In the genomic region with DNA sequence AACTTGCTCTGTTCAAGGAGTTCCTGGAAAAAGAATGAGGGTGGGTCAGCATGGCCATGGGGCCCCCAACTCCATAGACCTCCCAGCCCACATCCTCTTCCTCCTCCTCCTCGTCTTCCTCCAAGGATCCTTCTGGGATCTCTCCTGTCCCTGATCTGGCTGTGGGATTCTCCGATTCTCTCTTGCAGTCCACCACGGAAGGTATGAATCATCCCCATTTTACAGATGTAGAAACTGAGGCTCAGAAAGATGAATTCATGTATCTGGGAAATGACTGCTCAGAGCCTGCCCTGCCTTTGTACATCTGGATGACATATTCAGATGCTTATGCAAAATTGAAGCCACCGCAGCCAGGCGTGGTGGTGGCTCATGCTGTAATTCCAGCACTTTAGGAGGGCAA, we compare ENCODE assay signal across 25 cellular contexts. TPM values are rescaled to one million over a fixed set of nuclear protein-coding genes. Genes with fewer than 3 reads are reported as not detected.
DNase-seq lines count a peak whose midpoint lies in the region; ATAC-seq and TF ChIP-seq lines count a peak whose summit lies in the region.
"Had no signal": no experiment of that assay in that cellular context is flagged by ENCODE, and none has a peak within 500 bp of the region (broad histone marks: within the 10 kb centered on the region; RNA-seq: fewer than 3 reads in every experiment).

No MANE protein-coding gene starts in this region.

- H3K4me3 ChIP-seq in HCT116 (replicated peaks in 1 of 2; ENCODE audit: low read depth in 1 of 2, low read length in 2 of 2): no peak overlapping the region
- H3K4me3 ChIP-seq in Panc1 (ENCODE audit: low read depth in 2 of 2, low read length in 2 of 2): no peak overlapping the region
- H3K4me3 ChIP-seq in liver (ENCODE audit: low read depth in 1 of 3, low read length in 3 of 3): no peak overlapping the region
- H3K4me3 ChIP-seq in CD4-positive, alpha-beta memory T cell (ENCODE audit: low read length in 2 of 2): no peak overlapping the region
- H3K4me3 ChIP-seq in GM23248: no peak overlapping the region
- H3K4me3 ChIP-seq: lung, SJSA1, skin epidermis had no signal

- H4K20me1 ChIP-seq in HCT116 (ENCODE audit: insufficient read depth) (no peaks in the 10 kb centered on the region), GM23248 (ENCODE audit: insufficient read depth) (no peaks in the 10 kb centered on the region)

- no peak for TF ChIP-seq POLR2A in HCT116 (IDR thresholded peaks at IDR 0.05; ENCODE audit: borderline replicate concordance, extremely low read depth, insufficient read depth, insufficient read length)

- CTCF ChIA-PET in HCT116 (lab: Charles Lee) (no interaction called here), Panc1 (lab: Charles Lee) (no interaction called here)
- CTCF ChIA-PET in CD4-positive, alpha-beta memory T cell (lab: Charles Lee; ENCODE audit: partially characterized antibody): no interaction called here

- no peak for TF ChIP-seq RAD21 in HCT116 (IDR thresholded peaks at IDR 0.05; ENCODE audit: low read depth)
- no peak for TF ChIP-seq RAD21 in liver (IDR thresholded peaks at IDR 0.05)

- 83% methylated on average over 5 of the region's 5 CpGs for WGBS in liver
- WGBS in GM23248 (ENCODE audit: low coverage in 1 of 2, low lambda C conversion rate in 2 of 2, missing lambda C conversion rate in 2 of 2), 2 experiments: 63 to 68% methylated on average over 5 of the region's 5 CpGs

- peaks cover 9% of the 10 kb centered on the region for H3F3A ChIP-seq in GM23248 (ENCODE audit: insufficient read depth)

- H3K4me1 Mint-ChIP-seq in CD4-positive, alpha-beta memory T cell: peaks cover 3 to 13% (median 8%) of the 10 kb centered on the region in 4 donors

- POLR2A ChIA-PET in HCT116 (lab: Charles Lee): no interaction called here
- POLR2A ChIA-PET in Panc1 (lab: Charles Lee): no interaction called here
- POLR2A ChIA-PET in CD4-positive, alpha-beta memory T cell (lab: Charles Lee; ENCODE audit: partially characterized antibody): no interaction called here

- BruUV-seq in HCT116 (replicated peaks; lab: Mats Ljungman, UMichigan) (no TSS peak), Panc1 (replicated peaks; lab: Mats Ljungman, UMichigan) (no TSS peak)

- H3K4me3 Mint-ChIP-seq in CD4-positive, alpha-beta memory T cell: peak overlapping the region in 1 of 8 donors; percentile 21
- H3K4me3 Mint-ChIP-seq: activated CD8-positive, alpha-beta T cell treated with anti-CD3 and anti-CD28 coated beads for 36 hours; activated naive CD4-positive, alpha-beta T cell treated with anti-CD3 and anti-CD28 coated beads for 36 hours had no signal

- H3K27me3 ChIP-seq in HCT116 (ENCODE audit: insufficient read depth, low read length) (no peaks in the 10 kb centered on the region), Panc1 (ENCODE audit: control insufficient read depth, insufficient read depth, low read length) (no peaks in the 10 kb centered on the region), liver (ENCODE audit: control insufficient read depth in 4 of 4, insufficient read depth in 4 of 4, low read length in 3 of 4) (no peaks in the 10 kb centered on the region), GM23248 (replicated peaks; ENCODE audit: insufficient read depth) (no peaks in the 10 kb centered on the region)
- H3K27me3 ChIP-seq in CD4-positive, alpha-beta memory T cell (ENCODE audit: insufficient read depth, low read length): no peaks in the 10 kb centered on the region
- H3K27me3 ChIP-seq: SJSA1 had no signal

- H2AFZ ChIP-seq in HCT116 (ENCODE audit: low read depth, low read length, poor library complexity, severe bottlenecking) (no peak overlapping the region), GM23248 (no peak overlapping the region)
- H2AFZ ChIP-seq: parathyroid adenoma had no signal

- no peak for TF ChIP-seq CTCF in HCT116 (IDR thresholded peaks at IDR 0.05 in 2 of 3, conservative IDR thresholded peaks at IDR 0.05 in 1 of 3; ENCODE audit: borderline replicate concordance in 1 of 3, insufficient read depth in 1 of 3, low read depth in 2 of 3, low read length in 2 of 3)
- TF ChIP-seq CTCF in Panc1 (IDR thresholded peaks at IDR 0.05): no peak
- TF ChIP-seq CTCF in liver (IDR thresholded peaks at IDR 0.05; ENCODE audit: low read depth, low read length, missing input control): no peak

- H3K27ac ChIP-seq in HCT116 (ENCODE audit: low read depth, low read length) (peak overlapping the region; percentile 81; the same call in 1 of the 2 replicates), Panc1 (ENCODE audit: low read length) (peak overlapping the region; percentile 82; the same call in 1 of the 2 replicates), liver (ENCODE audit: low read depth in 1 of 2, low read length in 2 of 2) (peak overlapping the region; percentile 44 to 83), temporal lobe (ENCODE audit: low read depth, low read length) (peak overlapping the region; percentile 45), GM23248 (no peak overlapping the region)
- no peak overlapping the region for H3K27ac ChIP-seq in CD4-positive, alpha-beta memory T cell (ENCODE audit: low read depth, low read length)
- H3K27ac ChIP-seq: parathyroid adenoma, SJSA1 had no signal

- H3K9me3 Mint-ChIP-seq in CD4-positive, alpha-beta memory T cell: no peaks in the 10 kb centered on the region
- H3K9me3 Mint-ChIP-seq: activated CD8-positive, alpha-beta T cell treated with anti-CD3 and anti-CD28 coated beads for 36 hours; activated naive CD4-positive, alpha-beta T cell treated with anti-CD3 and anti-CD28 coated beads for 36 hours; H9; immature natural killer cell had no signal

- RAD21 ChIA-PET in HCT116 (lab: Charles Lee; ENCODE audit: low non-redundant PET in 1 of 2, low total read pairs in 2 of 2, uncharacterized antibody in 2 of 2, unreplicated experiment in 2 of 2): no interaction called here

- peaks cover 0 to 3% of the 10 kb centered on the region in 2 experiments; a peak in 1 of 4 replicates for H3K36me3 ChIP-seq in HCT116 (ENCODE audit: control insufficient read depth in 1 of 2, insufficient read depth in 2 of 2, low read length in 2 of 2)
- H3K36me3 ChIP-seq in Panc1 (ENCODE audit: control insufficient read depth, insufficient read depth, low read length): no peaks in the 10 kb centered on the region
- no peaks in the 10 kb centered on the region for H3K36me3 ChIP-seq in liver (ENCODE audit: control insufficient read depth in 4 of 4, insufficient read depth in 3 of 4, low read depth in 1 of 4, low read length in 3 of 4)
- no peaks in the 10 kb centered on the region for H3K36me3 ChIP-seq in CD4-positive, alpha-beta memory T cell (ENCODE audit: insufficient read depth, low read length)
- no peaks in the 10 kb centered on the region for H3K36me3 ChIP-seq in GM23248 (ENCODE audit: low read depth)

- H3K4me2 ChIP-seq in HCT116 (ENCODE audit: low read length) (no peak overlapping the region), GM23248 (ENCODE audit: unreplicated experiment) (no peak overlapping the region)

- in situ Hi-C loops in Panc1 (cut with HindIII; ENCODE audit: low pct_unique_long_range_greater_than_20kb, low sequenced_read_pairs) (no loop called here), KBM-7 (cut with MboI; ENCODE audit: low pct_unique_long_range_greater_than_20kb, low sequenced_read_pairs) (no loop called here), GM23248 (cut with MboI) (no loop called here)

- DNase-seq in HCT116 (ENCODE audit: low read depth, low spot score) (no peak), Panc1 (ENCODE audit: low read depth, low spot score) (no peak), KBM-7 (no peak), GM23248 (no peak)
- no peak for DNase-seq in CD4-positive, alpha-beta memory T cell
- DNase-seq: activated CD4-positive, CD25-positive, alpha-beta regulatory T cell; activated CD8-positive, alpha-beta T cell treated with anti-CD3 and anti-CD28 coated beads for 36 hours; activated naive CD4-positive, alpha-beta T cell treated with anti-CD3 and anti-CD28 coated beads for 36 hours; activated T-cell treated with anti-CD3 and anti-CD28 coated beads, Interleukin-2, amount 50 U/mL, for 1 hour; anterior cingulate cortex; effector memory CD4-positive, alpha-beta T cell; H9; head of caudate nucleus; immature natural killer cell; NCI-H1694; NCI-H748 treated with DMSO at 0.1 percent for 48 hours; PC-3; stimulated activated CD4-positive, alpha-beta T cell treated with anti-CD3 and anti-CD28 coated beads, Interleukin-2, amount 100 ng/mL, for 48 hours had no signal

- no peak for ATAC-seq in HCT116
- no peak for ATAC-seq in Panc1
- ATAC-seq: activated CD8-positive, alpha-beta T cell treated with anti-CD3 and anti-CD28 coated beads for 36 hours; PC-3 had no signal

- H3K9ac ChIP-seq in HCT116 (ENCODE audit: low read length): no peak overlapping the region
- no peak overlapping the region for H3K9ac ChIP-seq in liver (ENCODE audit: low read depth in 1 of 2, low read length in 2 of 2)
- H3K9ac ChIP-seq in GM23248: no peak overlapping the region
- H3K9ac ChIP-seq: parathyroid adenoma had no signal

- H3K36me3 Mint-ChIP-seq in CD4-positive, alpha-beta memory T cell: no peaks in the 10 kb centered on the region
- H3K36me3 Mint-ChIP-seq: immature natural killer cell had no signal

- 0 out of 2 replicates have a peak, but pooled peaks cover 2% of the 10 kb centered on the region for H3K79me2 ChIP-seq in HCT116 (ENCODE audit: insufficient read depth, low read length)
- peaks cover 28% of the 10 kb centered on the region for H3K79me2 ChIP-seq in GM23248 (ENCODE audit: insufficient read depth)
- H3K79me2 ChIP-seq: parathyroid adenoma had no signal

- H3K27ac Mint-ChIP-seq in CD4-positive, alpha-beta memory T cell: no peak overlapping the region
- H3K27ac Mint-ChIP-seq: activated CD8-positive, alpha-beta T cell treated with anti-CD3 and anti-CD28 coated beads for 36 hours; activated naive CD4-positive, alpha-beta T cell treated with anti-CD3 and anti-CD28 coated beads for 36 hours; immature natural killer cell had no signal

- no peaks in the 10 kb centered on the region for H3K9me2 ChIP-seq in HCT116 (ENCODE audit: insufficient read depth)
- no peaks in the 10 kb centered on the region for H3K9me2 ChIP-seq in GM23248 (ENCODE audit: insufficient read depth)

- H3K4me1 ChIP-seq in HCT116 (ENCODE audit: control insufficient read depth in 1 of 2, insufficient read depth in 2 of 2, low read length in 2 of 2) (peaks cover 22 to 38% of the 10 kb centered on the region in 2 experiments), Panc1 (ENCODE audit: control insufficient read depth, insufficient read depth, low read length) (peaks cover 28% of the 10 kb centered on the region), liver (ENCODE audit: control insufficient read depth in 4 of 4, insufficient read depth in 4 of 4, low read length in 3 of 4) (peaks cover 4 to 63% (median 41%) of the 10 kb centered on the region in 4 donors), GM23248 (ENCODE audit: insufficient read depth) (peaks cover 14% of the 10 kb centered on the region)
- peaks cover 16% of the 10 kb centered on the region for H3K4me1 ChIP-seq in CD4-positive, alpha-beta memory T cell (ENCODE audit: insufficient read depth, low read length)

- H3K9me3 ChIP-seq in HCT116 (ENCODE audit: control insufficient read depth in 1 of 2, insufficient read depth in 1 of 2, low read depth in 1 of 2, low read length in 2 of 2): no peaks in the 10 kb centered on the region
- no peaks in the 10 kb centered on the region for H3K9me3 ChIP-seq in Panc1 (ENCODE audit: control insufficient read depth, insufficient read depth, low read depth, low read length)
- no peaks in the 10 kb centered on the region for H3K9me3 ChIP-seq in liver (ENCODE audit: control insufficient read depth in 4 of 4, low read length in 3 of 4)
- no peaks in the 10 kb centered on the region for H3K9me3 ChIP-seq in CD4-positive, alpha-beta memory T cell (ENCODE audit: control insufficient read depth in 1 of 2, low read length in 2 of 2)
- H3K9me3 ChIP-seq in GM23248 (ENCODE audit: low read depth): no peaks in the 10 kb centered on the region
- H3K9me3 ChIP-seq: SJSA1 had no signal

- intact Hi-C loops in HCT116 (cut with micrococcal nuclease) (no loop called here), Panc1 (cut with micrococcal nuclease; ENCODE audit: unreplicated experiment) (no loop called here)
- intact Hi-C loops in CD4-positive, alpha-beta memory T cell (cut with micrococcal nuclease): no loop called here

- peaks cover 2 to 4% of the 10 kb centered on the region in 2 donors for H3K27me3 Mint-ChIP-seq in CD4-positive, alpha-beta memory T cell

RNA-seq across cellular contexts. Expression of gene KANK2, which starts 2.2 kb away (rescaled TPM):
- total RNA-seq in HCT116 (2021; ENCODE audit: unreplicated experiment) (43.6 TPM), Panc1 (2021; ENCODE audit: unreplicated experiment) (121 TPM), liver (10 to 100 TPM; 51.0 to 67.8 TPM), temporal lobe (9.3 TPM)
- 41.1 and 45.3 TPM in 2 replicates for polyA plus RNA-seq in HCT116 (2012)
- polyA plus RNA-seq in Panc1 (2012; ENCODE audit: insufficient read length): 199 TPM
- polyA plus RNA-seq in liver (10 to 100 TPM; 15.0 to 30.3 TPM), GM23248 (2016; fragmentation: Nextera tagmentation; extraction: Ambion mirVana) (76.3 and 77.1 TPM in 2 replicates)
- total RNA-seq in CD4-positive, alpha-beta memory T cell: under 1 TPM; 0.39 to 0.52 TPM
- under 1 TPM in 1 of 2 donors, not detected in 1; 0.17 TPM for polyA plus RNA-seq in CD4-positive, alpha-beta memory T cell
- total RNA-seq in GM23248 (2014; rRNA removed; shearing (Covaris generic)): 215 and 278 TPM in 2 replicates

RNA-seq across cellular contexts. Expression of gene ANGPTL8, which starts 39.9 kb away (rescaled TPM):
- not detected for total RNA-seq in HCT116 (2021; ENCODE audit: unreplicated experiment)
- 0.07 TPM in 1 of 2 replicates, not detected in the other for polyA plus RNA-seq in HCT116 (2012)
- total RNA-seq in Panc1 (2021; ENCODE audit: unreplicated experiment): not detected
- polyA plus RNA-seq in Panc1 (2012; ENCODE audit: insufficient read length): 0.64 TPM
- total RNA-seq in liver: 10 to 100 TPM; 32.4 to 33.9 TPM
- polyA plus RNA-seq in liver: 100 to 1,000 TPM; 101 to 107 TPM
- total RNA-seq in temporal lobe: not detected
- total RNA-seq in CD4-positive, alpha-beta memory T cell: not detected
- not detected for polyA plus RNA-seq in CD4-positive, alpha-beta memory T cell
- total RNA-seq in GM23248 (2014; rRNA removed; shearing (Covaris generic)): 1.7 TPM in 1 of 2 replicates, not detected in the other
- polyA plus RNA-seq in GM23248 (2016; fragmentation: Nextera tagmentation; extraction: Ambion mirVana): not detected in 2 replicates
- total RNA-seq: activated CD8-positive, alpha-beta T cell treated with anti-CD3 and anti-CD28 coated beads for 36 hours; activated naive CD4-positive, alpha-beta T cell treated with anti-CD3 and anti-CD28 coated beads for 36 hours; H9; lung; M059J; PC-3 had no signal
- polyA plus RNA-seq: immature natural killer cell had no signal

RNA-seq across cellular contexts. Expression of gene SPC24, which starts 43.9 kb away (rescaled TPM):
- total RNA-seq in HCT116 (2021; ENCODE audit: unreplicated experiment) (33.9 TPM), Panc1 (2021; ENCODE audit: unreplicated experiment) (50.6 TPM), liver (10 to 100 TPM in 1 of 2 donors, under 1 TPM in 1; 0.42 to 72.5 TPM), temporal lobe (2.7 TPM)
- polyA plus RNA-seq in HCT116 (2012): 38.8 and 39.2 TPM in 2 replicates
- 26.9 TPM for polyA plus RNA-seq in Panc1 (2012; ENCODE audit: insufficient read length)
- polyA plus RNA-seq in liver (1 to 10 TPM; 1.2 to 1.4 TPM), GM23248 (2016; fragmentation: Nextera tagmentation; extraction: Ambion mirVana) (14.8 and 16.2 TPM in 2 replicates)
- 1 to 10 TPM in 1 of 2 experiments, under 1 TPM in 1; 0.84 to 1.9 TPM for total RNA-seq in CD4-positive, alpha-beta memory T cell
- under 1 TPM in 1 of 2 donors, not detected in 1; 0.32 TPM for polyA plus RNA-seq in CD4-positive, alpha-beta memory T cell
- 9.5 and 19.8 TPM in 2 replicates for total RNA-seq in GM23248 (2014; rRNA removed; shearing (Covaris generic))

Comparison
In these comparisons a context has a peak if more than half of its experiments do, and no peak if none do; other contexts are left out.
1. H3K27ac ChIP-seq: peak in HCT116 (single experiment), Panc1 (single experiment), liver (2 of 2) and temporal lobe (single experiment); none in CD4-positive, alpha-beta memory T cell (single experiment) and GM23248 (single experiment).
2. RNA of gene ANGPTL8, which starts 39.9 kb away (total RNA-seq): 32.4 to 33.9 TPM in liver; 1.7 TPM in GM23248, not detected in HCT116 (single experiment), not detected in Panc1 (single experiment), not detected in temporal lobe (single experiment) and not detected in CD4-positive, alpha-beta memory T cell; every median in the first group is over 10 times any median in the second.